In genomic region chr19:4645718-4646117, GRCh38 we compare ENCODE assay signal across 19 cellular contexts. TPM values are rescaled to one million over a fixed set of nuclear protein-coding genes. Genes with fewer than 3 reads are reported as not detected.
DNase-seq lines count a peak whose midpoint lies in the region; ATAC-seq and TF ChIP-seq lines count a peak whose summit lies in the region.
"Had no signal": no experiment of that assay in that cellular context is flagged by ENCODE, and none has a peak within 500 bp of the region (broad histone marks: within the 10 kb centered on the region; RNA-seq: fewer than 3 reads in every experiment).

No MANE protein-coding gene starts in this region.

- no peak for TF ChIP-seq EP300 in gastroesophageal sphincter (IDR thresholded peaks at IDR 0.05)

- 100% methylated on average over 1 to 2 of the region's 4 CpGs for WGBS in gastroesophageal sphincter (ENCODE audit: low coverage in 1 of 2), 2 donors

- H3K9me3 ChIP-seq in gastroesophageal sphincter (no peaks in the 10 kb centered on the region), osteoblast (ENCODE audit: low read depth, low read length) (no peaks in the 10 kb centered on the region), stomach smooth muscle (ENCODE audit: control insufficient read depth in 2 of 2, low read length in 2 of 2) (no peaks in the 10 kb centered on the region)
- H3K9me3 ChIP-seq: BLaER1 treated with 17β-estradiol and CSF1 and Interleukin-3, amounts not matched to agents 10 nM and 100 nM had no signal

- H3K36me3 Mint-ChIP-seq in activated naive CD4-positive, alpha-beta T cell treated with anti-CD3 and anti-CD28 coated beads, Interleukin-2, amount 10 ng/mL, durations not matched to agents 7 days and 5 days, result peaks cover 19% of the 10 kb centered on the region

- no peak for TF ChIP-seq POLR2A in gastroesophageal sphincter (IDR thresholded peaks at IDR 0.05)

- no peak overlapping the region for H3K4me3 Mint-ChIP-seq in activated naive CD4-positive, alpha-beta T cell treated with anti-CD3 and anti-CD28 coated beads, Interleukin-2, amount 10 ng/mL, durations not matched to agents 7 days and 5 days
- H3K4me3 Mint-ChIP-seq: CD4-positive, alpha-beta T cell had no signal

- CTCF ChIA-PET in activated naive CD4-positive, alpha-beta T cell treated with anti-CD3 and anti-CD28 coated beads, Interleukin-2, amount 10 ng/mL, durations not matched to agents 7 days and 5 days (lab: Charles Lee), result no interaction called here

- ATAC-seq in gastroesophageal sphincter (no peak), HG02973 (IDR thresholded peaks at IDR 0.05; ENCODE audit: unreplicated experiment) (no peak)

- H4K20me1 ChIP-seq in osteoblast (ENCODE audit: insufficient read depth, low read length), result peaks cover 3% of the 10 kb centered on the region

- DNase-seq in activated naive CD4-positive, alpha-beta T cell treated with anti-CD3 and anti-CD28 coated beads, Interleukin-2, amount 10 ng/mL, durations not matched to agents 7 days and 5 days, result no peak
- DNase-seq in activated naive CD4-positive, alpha-beta T cell treated with Interleukin-2 at 50 U/mL for 16 hours, result no peak
- DNase-seq in osteoblast (ENCODE audit: insufficient read length, low spot score, missing footprints), result peak; percentile 71
- no peak for DNase-seq in DMS53 (lab: John Stamatoyannopoulos, UW)
- DNase-seq in substantia nigra (lab: John Stamatoyannopoulos, UW), result no peak
- DNase-seq: AML-193; CD4-positive, alpha-beta T cell; GM23248; H7; KBM-7; NCI-H2081; NCI-H226; NCI-H510A; RPMI8226; SHP77 had no signal

- TF ChIP-seq CTCF in gastroesophageal sphincter (IDR thresholded peaks at IDR 0.05) (no peak), osteoblast (IDR thresholded peaks at IDR 0.05; ENCODE audit: extremely low read depth, low read depth, low read length) (no peak)

- H3K4me1 Mint-ChIP-seq in activated naive CD4-positive, alpha-beta T cell treated with anti-CD3 and anti-CD28 coated beads, Interleukin-2, amount 10 ng/mL, durations not matched to agents 7 days and 5 days, result peaks cover 14% of the 10 kb centered on the region

- no peaks in the 10 kb centered on the region for H3K27me3 Mint-ChIP-seq in activated naive CD4-positive, alpha-beta T cell treated with anti-CD3 and anti-CD28 coated beads, Interleukin-2, amount 10 ng/mL, durations not matched to agents 7 days and 5 days
- H3K27me3 Mint-ChIP-seq: CD4-positive, alpha-beta T cell had no signal

- H3K27ac ChIP-seq in gastroesophageal sphincter, result peak overlapping the region in 3 of 4 donors; percentile 81 to 85 (median 82)
- H3K27ac ChIP-seq in osteoblast (ENCODE audit: low read depth, low read length), result no peak overlapping the region
- peak overlapping the region; percentile 99 for H3K27ac ChIP-seq in stomach smooth muscle (ENCODE audit: low read length)
- no peak overlapping the region for H3K27ac ChIP-seq in substantia nigra (ENCODE audit: low read depth, low read length, poor library complexity, severe bottlenecking)
- H3K27ac ChIP-seq: BLaER1 treated with 17β-estradiol and CSF1 and Interleukin-3, amounts not matched to agents 10 nM and 100 nM; GM23248 had no signal

- H3K9ac ChIP-seq in stomach smooth muscle (ENCODE audit: low read length in 2 of 2), result peak overlapping the region in 1 of 2 donors; percentile 60
- H3K9ac ChIP-seq: BLaER1 treated with 17β-estradiol and CSF1 and Interleukin-3, amounts not matched to agents 10 nM and 100 nM; GM23248 had no signal

- H3K9me3 Mint-ChIP-seq in activated naive CD4-positive, alpha-beta T cell treated with anti-CD3 and anti-CD28 coated beads, Interleukin-2, amount 10 ng/mL, durations not matched to agents 7 days and 5 days, result no peaks in the 10 kb centered on the region
- H3K9me3 Mint-ChIP-seq: CD4-positive, alpha-beta T cell had no signal

- H3K27me3 ChIP-seq in gastroesophageal sphincter (no peaks in the 10 kb centered on the region), osteoblast (ENCODE audit: insufficient read depth, low read length) (no peaks in the 10 kb centered on the region), stomach smooth muscle (ENCODE audit: control insufficient read depth in 1 of 2, insufficient read depth in 2 of 2, low read length in 2 of 2) (no peaks in the 10 kb centered on the region)
- H3K27me3 ChIP-seq: BLaER1 treated with 17β-estradiol and CSF1 and Interleukin-3, amounts not matched to agents 10 nM and 100 nM had no signal

- no peaks in the 10 kb centered on the region for H3K36me3 ChIP-seq in gastroesophageal sphincter
- H3K36me3 ChIP-seq in osteoblast (ENCODE audit: insufficient read depth, low read length), result no peaks in the 10 kb centered on the region
- H3K36me3 ChIP-seq in stomach smooth muscle (ENCODE audit: control insufficient read depth in 2 of 2, insufficient read depth in 2 of 2, low read length in 2 of 2), result peaks cover 0 to 2% of the 10 kb centered on the region in 2 donors

- peak overlapping the region; percentile 21 for H3K27ac Mint-ChIP-seq in activated naive CD4-positive, alpha-beta T cell treated with anti-CD3 and anti-CD28 coated beads, Interleukin-2, amount 10 ng/mL, durations not matched to agents 7 days and 5 days
- H3K27ac Mint-ChIP-seq: CD4-positive, alpha-beta T cell had no signal

- H3K79me2 ChIP-seq in osteoblast (ENCODE audit: insufficient read depth, low read length), result no peaks in the 10 kb centered on the region

- H3K4me1 ChIP-seq in gastroesophageal sphincter (peaks cover 0 to 65% (median 10%) of the 10 kb centered on the region in 3 donors), osteoblast (ENCODE audit: insufficient read depth, low read length) (peaks cover 6% of the 10 kb centered on the region), stomach smooth muscle (ENCODE audit: control insufficient read depth, insufficient read depth, low read length) (peaks cover 50% of the 10 kb centered on the region)

- H3K4me2 ChIP-seq in osteoblast (ENCODE audit: insufficient read depth, low read length), result no peak overlapping the region
- H3K4me2 ChIP-seq: BLaER1 treated with 17β-estradiol and CSF1 and Interleukin-3, amounts not matched to agents 10 nM and 100 nM had no signal

- H3K4me3 ChIP-seq in gastroesophageal sphincter, result no peak overlapping the region
- no peak overlapping the region for H3K4me3 ChIP-seq in osteoblast (ENCODE audit: insufficient read depth, low read length)
- H3K4me3 ChIP-seq in stomach smooth muscle (ENCODE audit: low read length in 2 of 2), result no peak overlapping the region
- H3K4me3 ChIP-seq: BLaER1 treated with 17β-estradiol and CSF1 and Interleukin-3, amounts not matched to agents 10 nM and 100 nM; GM23248 had no signal

- no peak overlapping the region for H2AFZ ChIP-seq in osteoblast (ENCODE audit: low read length)
- H2AFZ ChIP-seq: GM23248 had no signal

RNA-seq across cellular contexts. Expression of gene TNFAIP8L1, which starts 6.4 kb away (rescaled TPM):
- total RNA-seq in gastroesophageal sphincter (10 to 100 TPM in 1 of 4 donors, 1 to 10 TPM in 3; 5.8 to 16.4 (median 7.0) TPM), osteoblast (1.8 TPM in 2 replicates)

RNA-seq across cellular contexts. Expression of gene MYDGF, which starts 24.4 kb away (rescaled TPM):
- total RNA-seq in gastroesophageal sphincter (10 to 100 TPM; 20.5 to 44.6 (median 30.1) TPM), osteoblast (152 and 161 TPM in 2 replicates)

Comparison
In these comparisons a context has a peak if more than half of its experiments do, and no peak if none do; other contexts are left out.
1. H3K27ac ChIP-seq: peak in gastroesophageal sphincter (3 of 4) and stomach smooth muscle (single experiment); none in osteoblast (single experiment) and substantia nigra (single experiment).